8 cellular contexts compared by ENCODE assay signal in the genomic region with DNA sequence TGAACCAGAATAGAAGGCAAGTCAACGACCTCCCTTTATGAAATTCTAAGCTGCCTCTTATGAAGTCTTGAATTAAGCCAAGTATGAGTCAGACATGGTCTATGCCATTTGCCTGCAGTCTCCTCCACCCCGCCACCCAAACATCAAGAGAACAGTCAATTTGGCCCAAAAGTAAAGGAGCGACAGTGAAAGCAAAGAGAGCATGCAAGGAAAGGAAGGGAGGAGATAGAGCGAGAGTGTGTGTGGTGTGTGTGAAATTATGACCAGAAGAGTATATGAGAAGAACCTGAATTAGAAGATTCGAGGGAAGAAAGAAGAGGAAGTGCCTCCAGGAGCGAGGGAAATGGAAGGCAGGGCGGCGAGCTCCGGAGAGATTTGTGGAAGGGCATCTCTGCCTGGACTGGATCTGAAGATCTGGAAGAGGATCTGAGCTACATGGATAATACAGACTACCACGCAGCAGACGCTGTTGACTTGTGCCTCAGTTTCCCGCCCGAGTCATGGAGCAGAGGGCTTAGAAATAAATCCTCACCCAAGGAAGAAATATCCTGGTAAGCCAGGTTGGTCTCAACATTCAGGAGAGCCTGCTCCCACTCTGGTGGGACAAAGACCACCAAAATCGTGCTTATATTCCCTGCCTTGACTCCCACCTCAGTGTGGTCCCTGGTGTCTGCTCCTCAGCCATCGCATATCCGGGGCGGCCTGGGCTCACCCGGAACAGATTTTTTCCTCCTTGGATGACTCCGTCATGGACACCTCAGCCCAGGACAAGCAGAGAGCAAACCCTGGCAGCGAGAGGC. TPM values are rescaled to one million over a fixed set of nuclear protein-coding genes. Genes with fewer than 3 reads are reported as not detected.
DNase-seq lines count a peak whose midpoint lies in the region; ATAC-seq and TF ChIP-seq lines count a peak whose summit lies in the region.

No MANE protein-coding gene starts in this region.

- DNase-seq in CD14-positive monocyte (ENCODE audit: low spot score): no peak
- peak; percentile 33 for DNase-seq in SIG-M5 treated with dmso at 0.1 percent for 504 hours (lab: John Stamatoyannopoulos, UW; ENCODE audit: unreplicated experiment)
- peak; percentile 31 for DNase-seq in dermis blood vessel endothelial cell
- peak in 2 of 3 donors; percentile 20 to 40 for DNase-seq in mucosa of descending colon
- no peak for DNase-seq in aorta
- no peak for DNase-seq in middle frontal gyrus (ENCODE audit: extremely low spot score, low spot score)
- DNase-seq in activated CD4-positive, CD25-positive, alpha-beta regulatory T cell (lab: John Stamatoyannopoulos, UW): no peak

- H3K9me3 Mint-ChIP-seq in CD14-positive monocyte: peaks cover 0 to 2% (median 0%) of the 10 kb centered on the region in 7 donors

- no peaks in the 10 kb centered on the region for H3K27me3 ChIP-seq in aorta (ENCODE audit: control insufficient read depth in 1 of 2, insufficient read depth in 2 of 2, low read length in 1 of 2)

- peaks cover 36 to 43% of the 10 kb centered on the region in 2 donors for H3K36me3 Mint-ChIP-seq in CD14-positive monocyte

- H3K36me3 ChIP-seq in HEK293 (ENCODE audit: control insufficient read depth in 2 of 2, insufficient read depth in 1 of 2, low read length in 2 of 2): peaks cover 16 to 37% of the 10 kb centered on the region in 2 experiments
- H3K36me3 ChIP-seq in mucosa of descending colon (ENCODE audit: low read depth): no peaks in the 10 kb centered on the region
- peaks cover 3% of the 10 kb centered on the region in 2 donors for H3K36me3 ChIP-seq in aorta (ENCODE audit: control insufficient read depth in 1 of 2, insufficient read depth in 2 of 2, low read length in 1 of 2)

- POLR2A ChIA-PET in HEK293 (lab: Yijun Ruan, JAX): interaction anchor here (0.6 to 1.2 kb wide), 4 partner anchors 11 to 385 kb away, joined by 3 to 6 read pairs (median 4); no protein-coding TSS in a partner anchor

- peak overlapping the region; percentile 96 to 99 for H3K4me3 Mint-ChIP-seq in CD14-positive monocyte

- peak; percentile 37 for TF ChIP-seq CTCF in CD14-positive monocyte (IDR thresholded peaks at IDR 0.05)
- no peak for TF ChIP-seq CTCF in HEK293 (tag by site-specific recombination; IDR thresholded peaks at IDR 0.05)
- TF ChIP-seq CTCF in mucosa of descending colon (IDR thresholded peaks at IDR 0.05): no peak

- no peaks in the 10 kb centered on the region for H3K9me3 ChIP-seq in HEK293 (ENCODE audit: control insufficient read depth, insufficient read depth, low read depth, low read length)
- no peaks in the 10 kb centered on the region for H3K9me3 ChIP-seq in mucosa of descending colon
- H3K9me3 ChIP-seq in aorta (ENCODE audit: control insufficient read depth, low read length): no peaks in the 10 kb centered on the region

- H3K27ac Mint-ChIP-seq in CD14-positive monocyte: peak overlapping the region; percentile 93 to 99 (median 97)

- H3K27me3 Mint-ChIP-seq in CD14-positive monocyte (ENCODE audit: low read depth in 3 of 3): peaks cover 0 to 3% (median 1%) of the 10 kb centered on the region in 3 donors

- H3K4me1 ChIP-seq in HEK293 (ENCODE audit: control insufficient read depth, insufficient read depth, low read length) (peaks cover 5% of the 10 kb centered on the region), mucosa of descending colon (ENCODE audit: low read depth) (peaks cover 9% of the 10 kb centered on the region), aorta (ENCODE audit: control insufficient read depth in 1 of 2, insufficient read depth in 2 of 2, low read length in 2 of 2) (peaks cover 0 to 2% of the 10 kb centered on the region in 2 donors)

- CTCF ChIA-PET in HEK293 (lab: Yijun Ruan, JAX): interaction anchor here (0.5 to 4.1 kb wide), 4 partner anchors 11 to 1383 kb away, joined by 3 to 12 read pairs (median 3); no protein-coding TSS in a partner anchor

- H3K27ac ChIP-seq in HEK293 (ENCODE audit: extremely low read depth, low read depth, low read length) (peak overlapping the region; percentile 89), aorta (ENCODE audit: low read depth in 1 of 2, low read length in 2 of 2) (peak overlapping the region; percentile 65 to 79)

- ATAC-seq in mucosa of descending colon (peak; percentile 34), aorta (ENCODE audit: low FRiP score) (peak; percentile 87)

- WGBS in aorta, 2 donors: 2 to 4% methylated on average over 20 of the region's 20 CpGs

- intact Hi-C loops in CD14-positive monocyte (cut with micrococcal nuclease) (loop anchor here in 1 of 2 donors (5.0 kb wide), 2 partner anchors 59 to 264 kb away; partner anchors contain the start of gene GPAM), mucosa of descending colon (cut with DNase I, micrococcal nuclease) (no loop called here), aorta (cut with DNase I) (loop anchor here in 1 of 2 donors (2.0 to 10.0 kb wide), 2 partner anchors 237 to 281 kb away; no protein-coding TSS in a partner anchor)

- peaks cover 22% of the 10 kb centered on the region for H3K4me1 Mint-ChIP-seq in CD14-positive monocyte

- H3K4me3 ChIP-seq in HEK293 (ENCODE audit: low read depth, low read length) (peak overlapping the region; percentile 99), mucosa of descending colon (peak overlapping the region; percentile 94), aorta (ENCODE audit: low read length in 2 of 2) (peak overlapping the region; percentile 88 to 99)

TF ChIP-seq in HEK293, 187 proteins besides CTCF, POLR2A, EP300 and RAD21 (continues in another document):
- no peak for TF ChIP-seq ZFP3 (tag by site-specific recombination; IDR thresholded peaks at IDR 0.05; ENCODE audit: low read depth)
- no peak for TF ChIP-seq ZBTB8A (tag by site-specific recombination; IDR thresholded peaks at IDR 0.05)
- TF ChIP-seq ZNF169 (tag by site-specific recombination; IDR thresholded peaks at IDR 0.05): no peak
- no peak for TF ChIP-seq ZNF548 (tag by site-specific recombination; IDR thresholded peaks at IDR 0.05)
- no peak for TF ChIP-seq ZNF155 (tag by site-specific recombination; IDR thresholded peaks at IDR 0.05)
- TF ChIP-seq ZNF529 (tag by site-specific recombination; IDR thresholded peaks at IDR 0.05; ENCODE audit: insufficient replicate concordance): no peak
- TF ChIP-seq SP3 (tag by site-specific recombination; IDR thresholded peaks at IDR 0.05): peak; percentile 20; the same call in 1 of the 2 replicates
- TF ChIP-seq, protein P1, sequence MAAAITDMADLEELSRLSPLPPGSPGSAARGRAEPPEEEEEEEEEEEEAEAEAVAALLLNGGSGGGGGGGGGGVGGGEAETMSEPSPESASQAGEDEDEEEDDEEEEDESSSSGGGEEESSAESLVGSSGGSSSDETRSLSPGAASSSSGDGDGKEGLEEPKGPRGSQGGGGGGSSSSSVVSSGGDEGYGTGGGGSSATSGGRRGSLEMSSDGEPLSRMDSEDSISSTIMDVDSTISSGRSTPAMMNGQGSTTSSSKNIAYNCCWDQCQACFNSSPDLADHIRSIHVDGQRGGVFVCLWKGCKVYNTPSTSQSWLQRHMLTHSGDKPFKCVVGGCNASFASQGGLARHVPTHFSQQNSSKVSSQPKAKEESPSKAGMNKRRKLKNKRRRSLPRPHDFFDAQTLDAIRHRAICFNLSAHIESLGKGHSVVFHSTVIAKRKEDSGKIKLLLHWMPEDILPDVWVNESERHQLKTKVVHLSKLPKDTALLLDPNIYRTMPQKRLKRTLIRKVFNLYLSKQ (tag by site-specific recombination; IDR thresholded peaks at IDR 0.05; ENCODE audit: borderline replicate concordance): no peak
- peak; percentile 14; the same call in 1 of the 2 replicates for TF ChIP-seq MZF1 (tag by site-specific recombination; IDR thresholded peaks at IDR 0.05; ENCODE audit: borderline replicate concordance)
- no peak for TF ChIP-seq ZNF449 (tag by site-specific recombination; IDR thresholded peaks at IDR 0.05)
- TF ChIP-seq ZNF121 (tag by site-specific recombination; IDR thresholded peaks at IDR 0.05): no peak
- no peak for TF ChIP-seq ZBTB10 (tag by site-specific recombination; IDR thresholded peaks at IDR 0.05)
- TF ChIP-seq BCL11B (tag by site-specific recombination; IDR thresholded peaks at IDR 0.05; ENCODE audit: low read depth): no peak

RNA-seq across cellular contexts. Expression of gene ZDHHC6, which starts 0.5 kb away (rescaled TPM):
- polyA plus RNA-seq in CD14-positive monocyte: 10 to 100 TPM; 39.0 to 39.2 TPM
- total RNA-seq in dermis blood vessel endothelial cell: 28.4 and 36.6 TPM in 2 replicates
- total RNA-seq in mucosa of descending colon: 10 to 100 TPM; 33.4 to 43.6 (median 42.7) TPM
- 10 to 100 TPM; 27.7 to 28.7 TPM for total RNA-seq in aorta
- 10 to 100 TPM; 24.8 to 41.7 TPM for polyA plus RNA-seq in aorta

RNA-seq across cellular contexts. Expression of gene VTI1A, which starts 0.8 kb away (rescaled TPM):
- 10 to 100 TPM; 23.6 to 25.4 TPM for polyA plus RNA-seq in CD14-positive monocyte
- 28.0 and 41.9 TPM in 2 replicates for total RNA-seq in dermis blood vessel endothelial cell
- 10 to 100 TPM; 36.2 to 55.9 (median 44.4) TPM for total RNA-seq in mucosa of descending colon
- total RNA-seq in aorta: 10 to 100 TPM; 37.4 to 43.1 TPM
- 1 to 10 TPM; 8.6 to 9.0 TPM for polyA plus RNA-seq in aorta

Comparison
In these comparisons a context has a peak if more than half of its experiments do, and no peak if none do; other contexts are left out.
1. DNase-seq: peak in SIG-M5 treated with dmso at 0.1 percent for 504 hours (single experiment), dermis blood vessel endothelial cell (single experiment) and mucosa of descending colon (2 of 3); none in CD14-positive monocyte (single experiment), aorta (0 of 2), middle frontal gyrus (single experiment) and activated CD4-positive, CD25-positive, alpha-beta regulatory T cell (0 of 4).
2. Peak in every context shown above with its lines, with median percentiles within 50 percentile points of each other: H3K4me3 ChIP-seq.